Comparison of ENCODE assay signal across 14 cellular contexts in the genomic region with DNA sequence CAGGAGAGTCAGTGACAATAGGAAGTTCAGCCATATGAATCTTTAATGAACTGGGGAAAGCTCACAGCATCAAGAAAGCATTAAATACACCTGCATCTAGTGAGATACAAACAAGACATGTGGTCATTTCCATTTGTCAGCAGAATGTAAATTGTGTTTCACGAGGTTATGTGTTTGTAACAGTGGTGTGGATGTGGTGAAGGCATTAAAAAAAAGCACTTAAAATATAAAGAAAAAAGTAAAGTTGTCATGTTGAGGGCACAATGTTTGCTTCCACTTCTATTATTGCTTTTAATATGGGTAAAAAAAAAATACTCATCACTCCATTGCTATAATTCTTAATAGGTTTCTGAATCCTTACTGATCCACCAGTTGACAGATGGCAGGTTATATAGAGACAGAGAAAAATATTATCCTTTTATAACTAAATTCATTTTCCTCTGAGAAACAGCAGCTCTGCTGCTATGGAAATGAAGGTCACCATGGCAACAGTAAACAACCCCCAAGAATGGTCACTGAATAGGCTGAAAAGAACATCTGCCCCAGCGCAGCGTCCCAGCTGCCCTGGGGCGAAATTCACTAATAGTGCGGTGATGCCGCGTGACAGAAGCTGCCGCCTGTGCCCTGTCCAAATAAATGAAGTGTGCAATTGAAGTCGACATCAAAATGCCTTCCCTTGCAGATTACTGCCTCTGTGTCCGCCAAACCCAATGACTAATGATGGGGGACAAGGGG.
DNase-seq lines count a peak whose midpoint lies in the region; ATAC-seq and TF ChIP-seq lines count a peak whose summit lies in the region.
"Had no signal": no experiment of that assay in that cellular context is flagged by ENCODE, and none has a peak within 500 bp of the region (broad histone marks: within the 10 kb centered on the region; RNA-seq: fewer than 3 reads in every experiment).

No MANE protein-coding gene starts in this region.

- WGBS in lower leg skin, 2 donors = 82 to 84% methylated on average over 10 of the region's 10 CpGs
- WGBS in heart left ventricle, 4 donors = 91 to 96% (median 93%) methylated on average over 10 of the region's 10 CpGs

- intact Hi-C loops in lower leg skin (cut with DNase I; ENCODE audit: low total_unique reads) = no loop called here
- intact Hi-C loops in heart left ventricle (cut with DNase I) = no loop called here

- H3K4me1 ChIP-seq in heart left ventricle = peaks cover 4 to 28% (median 19%) of the 10 kb centered on the region in 12 donors

- peaks cover 0 to 30% (median 8%) of the 10 kb centered on the region in 9 donors for H3K36me3 ChIP-seq in heart left ventricle
- H3K36me3 ChIP-seq: MG63 had no signal

- no peaks in the 10 kb centered on the region for H3K27me3 ChIP-seq in heart left ventricle
- H3K27me3 ChIP-seq: MG63 had no signal

- ATAC-seq in HG02884 (IDR thresholded peaks at IDR 0.05; ENCODE audit: unreplicated experiment) (no peak), heart left ventricle (no peak)

- TF ChIP-seq POLR2A in lower leg skin (IDR thresholded peaks at IDR 0.05) = no peak
- TF ChIP-seq POLR2A in heart left ventricle (IDR thresholded peaks at IDR 0.05) = no peak

- no peak overlapping the region for H3K27ac ChIP-seq in heart left ventricle
- H3K27ac ChIP-seq: SK-N-MC had no signal

- no peak for TF ChIP-seq CTCF in lower leg skin (IDR thresholded peaks at IDR 0.05)
- TF ChIP-seq CTCF in heart left ventricle (IDR thresholded peaks at IDR 0.05) = no peak

- H3K9me3 ChIP-seq in heart left ventricle = peaks cover 0 to 11% (median 0%) of the 10 kb centered on the region in 12 donors
- H3K9me3 ChIP-seq: MG63 had no signal

- H3K4me3 ChIP-seq in lower leg skin (ENCODE audit: low read depth, poor library complexity, severe bottlenecking) = no peak overlapping the region
- H3K4me3 ChIP-seq in heart left ventricle = no peak overlapping the region
- H3K4me3 ChIP-seq: MG63, SK-N-MC had no signal

- DNase-seq in DMS 273 treated with DMSO at 0.1 percent for 48 hours (lab: John Stamatoyannopoulos, UW) (peak; percentile 64), NCI-H1694 treated with DMSO at 0.1 percent for 48 hours (lab: John Stamatoyannopoulos, UW) (peak; percentile 98), SHP77 (lab: John Stamatoyannopoulos, UW) (peak; percentile 90 to 94), left kidney (ENCODE audit: low read depth, low spot score) (peak; percentile 76), lower leg skin (ENCODE audit: low spot score in 2 of 2) (no peak), heart left ventricle (no peak), ureter (ENCODE audit: low spot score) (no peak)
- DNase-seq: activated CD4-positive, alpha-beta T cell treated with anti-CD3 and anti-CD28 coated beads, Interleukin-2, amount 10 ng/mL, durations not matched to agents 7 days and 5 days; activated naive CD4-positive, alpha-beta T cell treated with anti-CD3 and anti-CD28 coated beads for 36 hours; AML-193; MG63; small intestine had no signal

Comparison
In these comparisons a context has a peak if more than half of its experiments do, and no peak if none do; other contexts are left out.
1. DNase-seq: peak in DMS 273 treated with DMSO at 0.1 percent for 48 hours (single experiment), NCI-H1694 treated with DMSO at 0.1 percent for 48 hours (single experiment), SHP77 (2 of 2) and left kidney (single experiment); none in lower leg skin (0 of 2), heart left ventricle (0 of 5) and ureter (single experiment).